8 cellular contexts compared by ENCODE assay signal in the genomic region with DNA sequence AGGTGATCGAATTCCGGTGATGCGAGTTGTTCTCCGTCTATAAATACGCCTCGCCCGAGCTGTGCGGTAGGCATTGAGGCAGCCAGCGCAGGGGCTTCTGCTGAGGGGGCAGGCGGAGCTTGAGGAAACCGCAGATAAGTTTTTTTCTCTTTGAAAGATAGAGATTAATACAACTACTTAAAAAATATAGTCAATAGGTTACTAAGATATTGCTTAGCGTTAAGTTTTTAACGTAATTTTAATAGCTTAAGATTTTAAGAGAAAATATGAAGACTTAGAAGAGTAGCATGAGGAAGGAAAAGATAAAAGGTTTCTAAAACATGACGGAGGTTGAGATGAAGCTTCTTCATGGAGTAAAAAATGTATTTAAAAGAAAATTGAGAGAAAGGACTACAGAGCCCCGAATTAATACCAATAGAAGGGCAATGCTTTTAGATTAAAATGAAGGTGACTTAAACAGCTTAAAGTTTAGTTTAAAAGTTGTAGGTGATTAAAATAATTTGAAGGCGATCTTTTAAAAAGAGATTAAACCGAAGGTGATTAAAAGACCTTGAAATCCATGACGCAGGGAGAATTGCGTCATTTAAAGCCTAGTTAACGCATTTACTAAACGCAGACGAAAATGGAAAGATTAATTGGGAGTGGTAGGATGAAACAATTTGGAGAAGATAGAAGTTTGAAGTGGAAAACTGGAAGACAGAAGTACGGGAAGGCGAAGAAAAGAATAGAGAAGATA. TPM values are rescaled to one million over a fixed set of nuclear protein-coding genes. Genes with fewer than 3 reads are reported as not detected.
DNase-seq lines count a peak whose midpoint lies in the region; ATAC-seq, FAIRE-seq and TF ChIP-seq lines count a peak whose summit lies in the region.

Gene MALAT1, plus strand, starts transcription at position 69 of the 736 bp plus-strand sequence.

- peak within 1 kb of the TSS; percentile 90 for H3K4me3 ChIP-seq in A549
- peak within 1 kb of the TSS; percentile 87 for H3K4me3 ChIP-seq in NB4 (ENCODE audit: low read depth, low read length)
- peak within 1 kb of the TSS; percentile 74 to 97 for H3K4me3 ChIP-seq in gastroesophageal sphincter

- no peak for FAIRE-seq in A549 (lab: Jason Lieb, UNC)

- peaks cover 36% of the 10 kb centered on the region for H3K4me1 ChIP-seq in A549
- peaks cover 5 to 30% (median 18%) of the 10 kb centered on the region in 3 donors for H3K4me1 ChIP-seq in gastroesophageal sphincter

- WGBS in A549 (ENCODE audit: missing lambda C conversion rate): 1% methylated on average over 24 of the region's 24 CpGs
- WGBS in gastroesophageal sphincter (ENCODE audit: low coverage in 1 of 2), 2 donors: 0 to 1% methylated on average over 22 to 24 of the region's 24 CpGs

- H3K9me3 ChIP-seq in A549 (no peaks in the 10 kb centered on the region), gastroesophageal sphincter (no peaks in the 10 kb centered on the region)

- TF ChIP-seq RAD21 in A549 (conservative IDR thresholded peaks at IDR 0.05 in 1 of 2, IDR thresholded peaks at IDR 0.05 in 1 of 2): peak in 1 of 2 experiments; percentile 20; a peak in 1 of 5 replicates

- no peak for TF ChIP-seq CTCF in A549 (IDR thresholded peaks at IDR 0.05)
- no peak for TF ChIP-seq CTCF in NB4 (IDR thresholded peaks at IDR 0.05; ENCODE audit: low read depth, low read length)
- TF ChIP-seq CTCF in gastroesophageal sphincter (IDR thresholded peaks at IDR 0.05): peak in 1 of 4 experiments; percentile 23
- TF ChIP-seq CTCF in omental fat pad (IDR thresholded peaks at IDR 0.05): no peak

- ATAC-seq in A549 (peak; percentile 11 to 12; a peak in 1 of 6 replicates), gastroesophageal sphincter (no peak), omental fat pad (ENCODE audit: low FRiP score) (no peak)

- no peaks in the 10 kb centered on the region for H3K27me3 ChIP-seq in gastroesophageal sphincter

- H3K36me3 ChIP-seq in gastroesophageal sphincter: peaks cover 14 to 30% of the 10 kb centered on the region in 2 donors

- DNase-seq in A549 (ENCODE audit: low read depth in 1 of 2, low spot score in 1 of 2) (peak in 1 of 2 experiments; percentile 96), NB4 (ENCODE audit: low read depth) (peak; percentile 97), SK-N-DZ (ENCODE audit: low spot score) (peak; percentile 95), omental fat pad (ENCODE audit: low spot score) (peak; percentile 93), superior temporal gyrus (ENCODE audit: extremely low spot score) (peak; percentile 99)
- peak; percentile 89 to 96 (median 94) for DNase-seq in activated naive CD4-positive, alpha-beta T cell (lab: John Stamatoyannopoulos, UW)

- TF ChIP-seq EP300 in A549 (IDR thresholded peaks at IDR 0.05) (peak in 1 of 2 experiments; percentile 65; a peak in 2 of 5 replicates), gastroesophageal sphincter (IDR thresholded peaks at IDR 0.05) (no peak)

- CTCF ChIA-PET in A549 (lab: Yijun Ruan, JAX): interaction anchor here (1.4 to 30.0 kb wide), 10 partner anchors 9 to 117 kb away, joined by 3 to 947 read pairs (median 9); partner anchors contain the start of gene SLC25A45

- TF ChIP-seq POLR2A in A549 (IDR thresholded peaks at IDR 0.05; ENCODE audit: low read length) (peak; percentile 99), GM19193 (IDR thresholded peaks at IDR 0.05; ENCODE audit: extremely low read depth, insufficient read depth, insufficient read length) (peak; percentile 100), NB4 (IDR thresholded peaks at IDR 0.05; ENCODE audit: extremely low read depth, insufficient read length) (peak; percentile 100), gastroesophageal sphincter (IDR thresholded peaks at IDR 0.05) (peak; percentile 100)

- POLR2A ChIA-PET in A549 (lab: Yijun Ruan, JAX): interaction anchor here (0.7 to 26.7 kb wide), 18 partner anchors 9 to 166 kb away, joined by 3 to 1006 read pairs (median 4); partner anchors contain the start of genes DPF2, NEAT1, PCNX3 and SCYL1

- H3K27ac ChIP-seq in A549: peak within 1 kb of the TSS; percentile 98 to 100
- H3K27ac ChIP-seq in gastroesophageal sphincter: peak within 1 kb of the TSS; percentile 96 to 100 (median 98)

- H3K4me2 ChIP-seq in A549: peak within 1 kb of the TSS; percentile 98

TF ChIP-seq in A549, 52 proteins besides CTCF, POLR2A, EP300 and RAD21 (continues in another document):
- peak; percentile 50; the same call in 2 of the 3 replicates for TF ChIP-seq SMC3 (IDR thresholded peaks at IDR 0.05)
- no peak for TF ChIP-seq JUNB (IDR thresholded peaks at IDR 0.05)
- TF ChIP-seq MAFK (IDR thresholded peaks at IDR 0.05; ENCODE audit: partially characterized antibody): no peak
- TF ChIP-seq FOSL2 (IDR thresholded peaks at IDR 0.05): no peak
- TF ChIP-seq FOSL2 (CRISPR knock-in tag; IDR thresholded peaks at IDR 0.05): peak; percentile 89
- TF ChIP-seq HOXA7 (CRISPR knock-in tag; IDR thresholded peaks at IDR 0.05): peak; percentile 100
- no peak for TF ChIP-seq RCOR1 (IDR thresholded peaks at IDR 0.05; ENCODE audit: low read depth, low read length)
- TF ChIP-seq EHF (CRISPR knock-in tag; IDR thresholded peaks at IDR 0.05): peak; percentile 99
- TF ChIP-seq RNF2 (IDR thresholded peaks at IDR 0.05; ENCODE audit: borderline replicate concordance, low read depth): no peak
- TF ChIP-seq JUN (IDR thresholded peaks at IDR 0.05): peak; percentile 100
- TF ChIP-seq CBX8 (IDR thresholded peaks at IDR 0.05): no peak
- peak; percentile 73 for TF ChIP-seq GATA3 (IDR thresholded peaks at IDR 0.05; ENCODE audit: borderline replicate concordance)
- TF ChIP-seq, protein P1, sequence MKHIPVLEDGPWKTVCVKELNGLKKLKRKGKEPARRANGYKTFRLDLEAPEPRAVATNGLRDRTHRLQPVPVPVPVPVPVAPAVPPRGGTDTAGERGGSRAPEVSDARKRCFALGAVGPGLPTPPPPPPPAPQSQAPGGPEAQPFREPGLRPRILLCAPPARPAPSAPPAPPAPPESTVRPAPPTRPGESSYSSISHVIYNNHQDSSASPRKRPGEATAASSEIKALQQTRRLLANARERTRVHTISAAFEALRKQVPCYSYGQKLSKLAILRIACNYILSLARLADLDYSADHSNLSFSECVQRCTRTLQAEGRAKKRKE (CRISPR knock-in tag; IDR thresholded peaks at IDR 0.05; ENCODE audit: low read depth): peak; percentile 96
- TF ChIP-seq MAZ (IDR thresholded peaks at IDR 0.05; ENCODE audit: borderline replicate concordance, low read depth, low read length): peak; percentile 88; the same call in 1 of the 2 replicates
- TF ChIP-seq REST (IDR thresholded peaks at IDR 0.05): peak; percentile 75
- no peak for TF ChIP-seq ZSCAN20 (CRISPR knock-in tag; IDR thresholded peaks at IDR 0.05)
- TF ChIP-seq HOXB5 (CRISPR knock-in tag; IDR thresholded peaks at IDR 0.05): peak; percentile 95
- TF ChIP-seq CHD2 (IDR thresholded peaks at IDR 0.05; ENCODE audit: low read length, partially characterized antibody): no peak
- TF ChIP-seq FOXS1 (CRISPR knock-in tag; IDR thresholded peaks at IDR 0.05): no peak
- TF ChIP-seq ZFP36 (IDR thresholded peaks at IDR 0.05; ENCODE audit: borderline replicate concordance, partially characterized antibody): no peak
- TF ChIP-seq, protein P2, sequence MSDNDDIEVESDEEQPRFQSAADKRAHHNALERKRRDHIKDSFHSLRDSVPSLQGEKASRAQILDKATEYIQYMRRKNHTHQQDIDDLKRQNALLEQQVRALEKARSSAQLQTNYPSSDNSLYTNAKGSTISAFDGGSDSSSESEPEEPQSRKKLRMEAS (IDR thresholded peaks at IDR 0.05): peak; percentile 92
- no peak for TF ChIP-seq KDM5A (IDR thresholded peaks at IDR 0.05)
- no peak for TF ChIP-seq HDAC2 (IDR thresholded peaks at IDR 0.05)
- peak; percentile 100 for TF ChIP-seq FOSB (CRISPR knock-in tag; IDR thresholded peaks at IDR 0.05)

RNA-seq across cellular contexts. Expression of gene MALAT1, which starts in this region (rescaled TPM):
- 1,041 and 1,340 TPM in 2 replicates for polyA plus RNA-seq in A549 (2011; rRNA removed)
- 24.8 and 29.0 TPM in 2 replicates for polyA plus RNA-seq in A549 (2012; cell fraction: cytosol; rRNA removed)
- 215 and 608 TPM in 2 replicates for polyA plus RNA-seq in A549 (2012; cell fraction: nucleus; rRNA removed)
- polyA plus RNA-seq in A549 (2017; fragmentation: RNase III; extraction: RNeasy Plus Mini Kit Qiagen cat#74134 plus additional on column Dnase treatment): 167 to 203 TPM (median 188 TPM) in 3 replicates
- 10,326 and 11,734 TPM in 2 replicates for polyA minus RNA-seq in A549 (2011; rRNA and poly(A)+ RNA removed)
- 15.5 and 29.5 TPM in 2 replicates for polyA plus RNA-seq in SK-N-DZ (2014; cell fraction: cytosol; rRNA removed)
- polyA plus RNA-seq in SK-N-DZ (2014; cell fraction: nucleus; rRNA removed): 347 and 1,650 TPM in 2 replicates
- total RNA-seq in gastroesophageal sphincter: over 10,000 TPM in 2 of 4 donors, 1,000 to 10,000 TPM in 2; 2,194 to 20,520 (median 8,164) TPM
- over 10,000 TPM; 11,614 to 21,764 (median 16,063) TPM for total RNA-seq in omental fat pad

Comparison
In these comparisons a context has a peak if more than half of its experiments do, and no peak if none do; other contexts are left out.
1. ATAC-seq: peak in A549 (2 of 2); none in gastroesophageal sphincter (single experiment) and omental fat pad (single experiment).
2. Peak in every context shown above with its lines, with median percentiles within 50 percentile points of each other: H3K4me3 ChIP-seq and POLR2A ChIP-seq.